In the genomic region with DNA sequence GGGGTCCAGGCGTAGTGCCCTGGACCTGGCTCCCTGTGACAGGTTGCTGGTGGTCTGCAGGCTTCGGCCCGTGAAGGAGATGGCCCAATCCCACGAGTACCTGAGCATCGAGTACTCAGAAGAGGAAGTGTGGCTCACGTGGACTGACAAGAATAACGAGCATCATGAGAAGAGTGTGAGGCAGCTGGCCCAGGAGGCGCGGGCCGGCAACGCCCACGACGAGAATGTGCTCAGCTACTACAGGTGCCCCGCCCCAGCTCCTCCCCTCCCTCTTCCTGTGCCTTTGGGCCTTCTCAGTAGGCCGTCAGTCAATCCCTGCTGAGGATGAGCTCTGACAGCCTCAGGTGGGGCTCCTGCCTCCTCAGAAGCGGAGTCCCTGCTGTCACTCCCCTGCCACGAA, we compare ENCODE assay signal across 1 cellular context.
TF ChIP-seq lines count a peak whose summit lies in the region.

No MANE protein-coding gene starts in this region.

TF ChIP-seq in K562, 482 proteins besides CTCF, POLR2A, EP300 and RAD21:
- TF ChIP-seq BHLHE40 (IDR thresholded peaks at IDR 0.05; ENCODE audit: low read length) (peak; percentile 35; the same call in 1 of the 2 replicates), GABPA (tag; conservative IDR thresholded peaks at IDR 0.05; ENCODE audit: low read depth) (no peak), SRSF9 (IDR thresholded peaks at IDR 0.05; ENCODE audit: borderline replicate concordance, low read depth, low read length) (no peak), NELFE (IDR thresholded peaks at IDR 0.05; ENCODE audit: insufficient read depth, insufficient read length) (no peak), SUPT5H (IDR thresholded peaks at IDR 0.05) (no peak), KLF1 (tag; IDR thresholded peaks at IDR 0.05) (peak; percentile 98), DDX20 (tag; IDR thresholded peaks at IDR 0.05; ENCODE audit: low read depth) (no peak), STAT5A (IDR thresholded peaks at IDR 0.05; ENCODE audit: borderline replicate concordance, low read length) (no peak), SMARCA5 (IDR thresholded peaks at IDR 0.05) (no peak), POLR2B (IDR thresholded peaks at IDR 0.05; ENCODE audit: low read depth, partially characterized antibody) (no peak), CTBP1 (IDR thresholded peaks at IDR 0.05; ENCODE audit: borderline replicate concordance) (peak; percentile 65; the same call in 1 of the 2 replicates), GABPB1 (CRISPR knock-in tag; IDR thresholded peaks at IDR 0.05) (no peak), SPI1 (IDR thresholded peaks at IDR 0.05; ENCODE audit: borderline replicate concordance, low read depth, low read length) (peak; percentile 59; the same call in 1 of the 2 replicates), L3MBTL2 (IDR thresholded peaks at IDR 0.05) (peak; percentile 34; the same call in 1 of the 2 replicates)
- TF ChIP-seq, protein P1, sequence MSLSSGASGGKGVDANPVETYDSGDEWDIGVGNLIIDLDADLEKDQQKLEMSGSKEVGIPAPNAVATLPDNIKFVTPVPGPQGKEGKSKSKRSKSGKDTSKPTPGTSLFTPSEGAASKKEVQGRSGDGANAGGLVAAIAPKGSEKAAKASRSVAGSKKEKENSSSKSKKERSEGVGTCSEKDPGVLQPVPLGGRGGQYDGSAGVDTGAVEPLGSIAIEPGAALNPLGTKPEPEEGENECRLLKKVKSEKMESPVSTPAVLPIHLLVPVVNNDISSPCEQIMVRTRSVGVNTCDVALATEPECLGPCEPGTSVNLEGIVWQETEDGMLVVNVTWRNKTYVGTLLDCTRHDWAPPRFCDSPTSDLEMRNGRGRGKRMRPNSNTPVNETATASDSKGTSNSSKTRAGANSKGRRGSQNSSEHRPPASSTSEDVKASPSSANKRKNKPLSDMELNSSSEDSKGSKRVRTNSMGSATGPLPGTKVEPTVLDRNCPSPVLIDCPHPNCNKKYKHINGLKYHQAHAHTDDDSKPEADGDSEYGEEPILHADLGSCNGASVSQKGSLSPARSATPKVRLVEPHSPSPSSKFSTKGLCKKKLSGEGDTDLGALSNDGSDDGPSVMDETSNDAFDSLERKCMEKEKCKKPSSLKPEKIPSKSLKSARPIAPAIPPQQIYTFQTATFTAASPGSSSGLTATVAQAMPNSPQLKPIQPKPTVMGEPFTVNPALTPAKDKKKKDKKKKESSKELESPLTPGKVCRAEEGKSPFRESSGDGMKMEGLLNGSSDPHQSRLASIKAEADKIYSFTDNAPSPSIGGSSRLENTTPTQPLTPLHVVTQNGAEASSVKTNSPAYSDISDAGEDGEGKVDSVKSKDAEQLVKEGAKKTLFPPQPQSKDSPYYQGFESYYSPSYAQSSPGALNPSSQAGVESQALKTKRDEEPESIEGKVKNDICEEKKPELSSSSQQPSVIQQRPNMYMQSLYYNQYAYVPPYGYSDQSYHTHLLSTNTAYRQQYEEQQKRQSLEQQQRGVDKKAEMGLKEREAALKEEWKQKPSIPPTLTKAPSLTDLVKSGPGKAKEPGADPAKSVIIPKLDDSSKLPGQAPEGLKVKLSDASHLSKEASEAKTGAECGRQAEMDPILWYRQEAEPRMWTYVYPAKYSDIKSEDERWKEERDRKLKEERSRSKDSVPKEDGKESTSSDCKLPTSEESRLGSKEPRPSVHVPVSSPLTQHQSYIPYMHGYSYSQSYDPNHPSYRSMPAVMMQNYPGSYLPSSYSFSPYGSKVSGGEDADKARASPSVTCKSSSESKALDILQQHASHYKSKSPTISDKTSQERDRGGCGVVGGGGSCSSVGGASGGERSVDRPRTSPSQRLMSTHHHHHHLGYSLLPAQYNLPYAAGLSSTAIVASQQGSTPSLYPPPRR (CRISPR knock-in tag; IDR thresholded peaks at IDR 0.05; ENCODE audit: borderline replicate concordance) = no peak
- TF ChIP-seq, protein P2, sequence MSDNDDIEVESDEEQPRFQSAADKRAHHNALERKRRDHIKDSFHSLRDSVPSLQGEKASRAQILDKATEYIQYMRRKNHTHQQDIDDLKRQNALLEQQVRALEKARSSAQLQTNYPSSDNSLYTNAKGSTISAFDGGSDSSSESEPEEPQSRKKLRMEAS (CRISPR knock-in tag; IDR thresholded peaks at IDR 0.05) = peak; percentile 41; the same call in 1 of the 2 replicates
- TF ChIP-seq, protein P3, sequence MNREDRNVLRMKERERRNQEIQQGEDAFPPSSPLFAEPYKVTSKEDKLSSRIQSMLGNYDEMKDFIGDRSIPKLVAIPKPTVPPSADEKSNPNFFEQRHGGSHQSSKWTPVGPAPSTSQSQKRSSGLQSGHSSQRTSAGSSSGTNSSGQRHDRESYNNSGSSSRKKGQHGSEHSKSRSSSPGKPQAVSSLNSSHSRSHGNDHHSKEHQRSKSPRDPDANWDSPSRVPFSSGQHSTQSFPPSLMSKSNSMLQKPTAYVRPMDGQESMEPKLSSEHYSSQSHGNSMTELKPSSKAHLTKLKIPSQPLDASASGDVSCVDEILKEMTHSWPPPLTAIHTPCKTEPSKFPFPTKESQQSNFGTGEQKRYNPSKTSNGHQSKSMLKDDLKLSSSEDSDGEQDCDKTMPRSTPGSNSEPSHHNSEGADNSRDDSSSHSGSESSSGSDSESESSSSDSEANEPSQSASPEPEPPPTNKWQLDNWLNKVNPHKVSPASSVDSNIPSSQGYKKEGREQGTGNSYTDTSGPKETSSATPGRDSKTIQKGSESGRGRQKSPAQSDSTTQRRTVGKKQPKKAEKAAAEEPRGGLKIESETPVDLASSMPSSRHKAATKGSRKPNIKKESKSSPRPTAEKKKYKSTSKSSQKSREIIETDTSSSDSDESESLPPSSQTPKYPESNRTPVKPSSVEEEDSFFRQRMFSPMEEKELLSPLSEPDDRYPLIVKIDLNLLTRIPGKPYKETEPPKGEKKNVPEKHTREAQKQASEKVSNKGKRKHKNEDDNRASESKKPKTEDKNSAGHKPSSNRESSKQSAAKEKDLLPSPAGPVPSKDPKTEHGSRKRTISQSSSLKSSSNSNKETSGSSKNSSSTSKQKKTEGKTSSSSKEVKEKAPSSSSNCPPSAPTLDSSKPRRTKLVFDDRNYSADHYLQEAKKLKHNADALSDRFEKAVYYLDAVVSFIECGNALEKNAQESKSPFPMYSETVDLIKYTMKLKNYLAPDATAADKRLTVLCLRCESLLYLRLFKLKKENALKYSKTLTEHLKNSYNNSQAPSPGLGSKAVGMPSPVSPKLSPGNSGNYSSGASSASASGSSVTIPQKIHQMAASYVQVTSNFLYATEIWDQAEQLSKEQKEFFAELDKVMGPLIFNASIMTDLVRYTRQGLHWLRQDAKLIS (CRISPR knock-in tag; IDR thresholded peaks at IDR 0.05) = no peak
- TF ChIP-seq, protein P4, sequence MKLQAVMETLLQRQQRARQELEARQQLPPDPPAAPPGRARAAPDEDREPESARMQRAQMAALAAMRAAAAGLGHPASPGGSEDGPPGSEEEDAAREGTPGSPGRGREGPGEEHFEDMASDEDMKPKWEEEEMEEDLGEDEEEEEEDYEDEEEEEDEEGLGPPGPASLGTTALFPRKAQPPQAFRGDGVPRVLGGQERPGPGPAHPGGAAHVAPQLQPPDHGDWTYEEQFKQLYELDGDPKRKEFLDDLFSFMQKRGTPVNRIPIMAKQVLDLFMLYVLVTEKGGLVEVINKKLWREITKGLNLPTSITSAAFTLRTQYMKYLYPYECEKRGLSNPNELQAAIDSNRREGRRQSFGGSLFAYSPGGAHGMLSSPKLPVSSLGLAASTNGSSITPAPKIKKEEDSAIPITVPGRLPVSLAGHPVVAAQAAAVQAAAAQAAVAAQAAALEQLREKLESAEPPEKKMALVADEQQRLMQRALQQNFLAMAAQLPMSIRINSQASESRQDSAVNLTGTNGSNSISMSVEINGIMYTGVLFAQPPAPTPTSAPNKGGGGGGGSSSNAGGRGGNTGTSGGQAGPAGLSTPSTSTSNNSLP (IDR thresholded peaks at IDR 0.05; ENCODE audit: borderline replicate concordance, low read depth, low read length) = no peak
- TF ChIP-seq, protein P5, sequence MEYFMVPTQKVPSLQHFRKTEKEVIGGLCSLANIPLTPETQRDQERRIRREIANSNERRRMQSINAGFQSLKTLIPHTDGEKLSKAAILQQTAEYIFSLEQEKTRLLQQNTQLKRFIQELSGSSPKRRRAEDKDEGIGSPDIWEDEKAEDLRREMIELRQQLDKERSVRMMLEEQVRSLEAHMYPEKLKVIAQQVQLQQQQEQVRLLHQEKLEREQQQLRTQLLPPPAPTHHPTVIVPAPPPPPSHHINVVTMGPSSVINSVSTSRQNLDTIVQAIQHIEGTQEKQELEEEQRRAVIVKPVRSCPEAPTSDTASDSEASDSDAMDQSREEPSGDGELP (CRISPR knock-in tag; IDR thresholded peaks at IDR 0.05; ENCODE audit: borderline replicate concordance) = peak; percentile 42; the same call in 1 of the 2 replicates
- TF ChIP-seq, protein P6, sequence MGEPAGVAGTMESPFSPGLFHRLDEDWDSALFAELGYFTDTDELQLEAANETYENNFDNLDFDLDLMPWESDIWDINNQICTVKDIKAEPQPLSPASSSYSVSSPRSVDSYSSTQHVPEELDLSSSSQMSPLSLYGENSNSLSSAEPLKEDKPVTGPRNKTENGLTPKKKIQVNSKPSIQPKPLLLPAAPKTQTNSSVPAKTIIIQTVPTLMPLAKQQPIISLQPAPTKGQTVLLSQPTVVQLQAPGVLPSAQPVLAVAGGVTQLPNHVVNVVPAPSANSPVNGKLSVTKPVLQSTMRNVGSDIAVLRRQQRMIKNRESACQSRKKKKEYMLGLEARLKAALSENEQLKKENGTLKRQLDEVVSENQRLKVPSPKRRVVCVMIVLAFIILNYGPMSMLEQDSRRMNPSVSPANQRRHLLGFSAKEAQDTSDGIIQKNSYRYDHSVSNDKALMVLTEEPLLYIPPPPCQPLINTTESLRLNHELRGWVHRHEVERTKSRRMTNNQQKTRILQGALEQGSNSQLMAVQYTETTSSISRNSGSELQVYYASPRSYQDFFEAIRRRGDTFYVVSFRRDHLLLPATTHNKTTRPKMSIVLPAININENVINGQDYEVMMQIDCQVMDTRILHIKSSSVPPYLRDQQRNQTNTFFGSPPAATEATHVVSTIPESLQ (CRISPR knock-in tag; IDR thresholded peaks at IDR 0.05) = no peak
